20 cellular contexts compared by ENCODE assay signal in genomic region chr7:88985309-88985708, GRCh38.
DNase-seq lines count a peak whose midpoint lies in the region; ATAC-seq, FAIRE-seq and TF ChIP-seq lines count a peak whose summit lies in the region.
"Had no signal": no experiment of that assay in that cellular context is flagged by ENCODE, and none has a peak within 500 bp of the region (broad histone marks: within the 10 kb centered on the region; RNA-seq: fewer than 3 reads in every experiment).

No MANE protein-coding gene starts in this region.

- no peaks in the 10 kb centered on the region for H3F3A ChIP-seq in SU-DHL-6 (ENCODE audit: insufficient read depth)
- H3F3A ChIP-seq in neural progenitor cell (ENCODE audit: low read depth), result no peaks in the 10 kb centered on the region

- H3K9ac ChIP-seq in SU-DHL-6 (ENCODE audit: low read length) (no peak overlapping the region), endodermal cell (ENCODE audit: extremely low read depth, low read length, poor library complexity, severe bottlenecking) (no peak overlapping the region), neural progenitor cell (no peak overlapping the region)
- H3K9ac ChIP-seq: BLaER1 treated with 17β-estradiol and CSF1 and Interleukin-3, amounts not matched to agents 10 nM and 100 nM had no signal

- H3K4me3 ChIP-seq in SU-DHL-6 (ENCODE audit: insufficient read depth, low read length, poor library complexity, severe bottlenecking) (no peak overlapping the region), endodermal cell (ENCODE audit: low read length) (no peak overlapping the region), neural progenitor cell (no peak overlapping the region)
- H3K4me3 ChIP-seq: BLaER1 treated with 17β-estradiol and CSF1 and Interleukin-3, amounts not matched to agents 10 nM and 100 nM; GM12878 had no signal

- no peaks in the 10 kb centered on the region for H3K9me2 ChIP-seq in SU-DHL-6 (replicated peaks; ENCODE audit: insufficient read depth, low read length)

- no peak overlapping the region for H3K4me3 Mint-ChIP-seq in endodermal cell
- no peak overlapping the region for H3K4me3 Mint-ChIP-seq in neural progenitor cell
- H3K4me3 Mint-ChIP-seq in activated T-cell treated with anti-CD3 and anti-CD28 coated beads, Interleukin-2, amount 50 U/mL, for 72 hours, result no peak overlapping the region
- H3K4me3 Mint-ChIP-seq in T-helper 17 cell, result no peak overlapping the region
- H3K4me3 Mint-ChIP-seq: B cell; CD8-positive, alpha-beta T cell; HFFc6 had no signal

- no peak for ATAC-seq in activated T-cell treated with anti-CD3 and anti-CD28 coated beads, Interleukin-2, amount 50 U/mL, for 72 hours (replicated peaks in 1 of 2)
- no peak for ATAC-seq in T-helper 17 cell
- ATAC-seq: CD8-positive, alpha-beta T cell; GM12878; HCT116 had no signal

- DNase-seq in endodermal cell (peak; percentile 44), neural progenitor cell (ENCODE audit: low spot score) (peak; percentile 43), GM12892 (ENCODE audit: insufficient read length) (no peak), T-helper 17 cell (no peak)
- DNase-seq in activated T-cell treated with anti-CD3 and anti-CD28 coated beads, Interleukin-2, amount 50 U/mL, for 72 hours, result no peak
- DNase-seq: CD8-positive, alpha-beta T cell; DMS 273 treated with DMSO at 0.1 percent for 48 hours; DMS53; DND-41; EL; HFFc6; IMR-90 had no signal

- H3K4me1 Mint-ChIP-seq in endodermal cell, result peaks cover 44% of the 10 kb centered on the region
- peaks cover 3% of the 10 kb centered on the region for H3K4me1 Mint-ChIP-seq in neural progenitor cell
- H3K4me1 Mint-ChIP-seq in activated T-cell treated with anti-CD3 and anti-CD28 coated beads, Interleukin-2, amount 50 U/mL, for 72 hours (ENCODE audit: low read depth), result no peaks in the 10 kb centered on the region
- H3K4me1 Mint-ChIP-seq in T-helper 17 cell, result no peaks in the 10 kb centered on the region
- H3K4me1 Mint-ChIP-seq: B cell had no signal

- TF ChIP-seq CTCF in SU-DHL-6 (IDR thresholded peaks at IDR 0.05; ENCODE audit: insufficient read depth, low read length, poor library complexity, severe bottlenecking) (no peak), endodermal cell (conservative IDR thresholded peaks at IDR 0.05) (no peak), neural progenitor cell (IDR thresholded peaks at IDR 0.05) (no peak)

- H3K4me1 ChIP-seq in endodermal cell (ENCODE audit: control insufficient read depth, insufficient read depth, low read length) (peaks cover 3% of the 10 kb centered on the region), neural progenitor cell (peaks cover 22% of the 10 kb centered on the region)
- H3K4me1 ChIP-seq: BLaER1 treated with 17β-estradiol and CSF1 and Interleukin-3, amounts not matched to agents 10 nM and 100 nM had no signal

- H3K27ac Mint-ChIP-seq in endodermal cell, result no peak overlapping the region
- H3K27ac Mint-ChIP-seq in neural progenitor cell, result no peak overlapping the region
- no peak overlapping the region for H3K27ac Mint-ChIP-seq in activated T-cell treated with anti-CD3 and anti-CD28 coated beads, Interleukin-2, amount 50 U/mL, for 72 hours
- H3K27ac Mint-ChIP-seq in T-helper 17 cell, result no peak overlapping the region
- H3K27ac Mint-ChIP-seq: B cell; CD8-positive, alpha-beta T cell; HFFc6 had no signal

- H3K79me2 ChIP-seq in SU-DHL-6 (ENCODE audit: insufficient read depth, low read length) (no peaks in the 10 kb centered on the region), neural progenitor cell (ENCODE audit: low read depth) (no peaks in the 10 kb centered on the region)

- FAIRE-seq in GM12892 (lab: Jason Lieb, UNC), result no peak
- FAIRE-seq: GM12878, GM19239, H54, HTR-8/SVneo had no signal

- 83% methylated on average over 5 of the region's 5 CpGs; no CpG with 5 or more reads in 1 of the 2 experiments for WGBS in endodermal cell (ENCODE audit: insufficient coverage in 1 of 2, insufficient read length in 1 of 2), 2 experiments

- no peak for TF ChIP-seq POLR2A in GM12892 (IDR thresholded peaks at IDR 0.05; ENCODE audit: low read depth, low read length)

- H3K9me3 ChIP-seq in SU-DHL-6 (ENCODE audit: insufficient read depth, low read length), result no peaks in the 10 kb centered on the region
- no peaks in the 10 kb centered on the region for H3K9me3 ChIP-seq in endodermal cell (ENCODE audit: control insufficient read depth, low read length)
- H3K9me3 ChIP-seq in neural progenitor cell (ENCODE audit: low read depth), result no peaks in the 10 kb centered on the region
- H3K9me3 ChIP-seq in T-helper 17 cell (ENCODE audit: control insufficient read depth, low read length, poor library complexity, severe bottlenecking), result no peaks in the 10 kb centered on the region
- H3K9me3 ChIP-seq: BLaER1 treated with 17β-estradiol and CSF1 and Interleukin-3, amounts not matched to agents 10 nM and 100 nM had no signal

- H3K36me3 Mint-ChIP-seq in endodermal cell (ENCODE audit: low read depth) (no peaks in the 10 kb centered on the region), neural progenitor cell (no peaks in the 10 kb centered on the region), T-helper 17 cell (ENCODE audit: low read depth) (no peaks in the 10 kb centered on the region)
- H3K36me3 Mint-ChIP-seq in activated T-cell treated with anti-CD3 and anti-CD28 coated beads, Interleukin-2, amount 50 U/mL, for 72 hours (ENCODE audit: insufficient read depth in 2 of 2), result no peaks in the 10 kb centered on the region
- H3K36me3 Mint-ChIP-seq: CD8-positive, alpha-beta T cell had no signal

- H3K36me3 ChIP-seq in SU-DHL-6 (ENCODE audit: low read length) (no peaks in the 10 kb centered on the region; the same call in 1 of the 2 replicates), endodermal cell (ENCODE audit: control insufficient read depth, insufficient read depth, low read length) (no peaks in the 10 kb centered on the region), neural progenitor cell (no peaks in the 10 kb centered on the region)
- H3K36me3 ChIP-seq: BLaER1 treated with 17β-estradiol and CSF1 and Interleukin-3, amounts not matched to agents 10 nM and 100 nM had no signal

- H2AFZ ChIP-seq in SU-DHL-6 (ENCODE audit: low read depth, low read length, severe bottlenecking) (peak overlapping the region; percentile 52), neural progenitor cell (replicated peaks) (no peak overlapping the region)

- peaks cover 3% of the 10 kb centered on the region for H3K9me3 Mint-ChIP-seq in endodermal cell
- no peaks in the 10 kb centered on the region for H3K9me3 Mint-ChIP-seq in neural progenitor cell
- peaks cover 1 to 2% of the 10 kb centered on the region in 2 donors for H3K9me3 Mint-ChIP-seq in activated T-cell treated with anti-CD3 and anti-CD28 coated beads, Interleukin-2, amount 50 U/mL, for 72 hours
- H3K9me3 Mint-ChIP-seq: CD8-positive, alpha-beta T cell had no signal

- H3K27me3 ChIP-seq in SU-DHL-6 (ENCODE audit: low read length), result no peaks in the 10 kb centered on the region
- no peaks in the 10 kb centered on the region for H3K27me3 ChIP-seq in endodermal cell (ENCODE audit: control insufficient read depth, insufficient read depth, low read length, poor library complexity, severe bottlenecking)
- no peaks in the 10 kb centered on the region for H3K27me3 ChIP-seq in neural progenitor cell
- H3K27me3 ChIP-seq: BLaER1 treated with 17β-estradiol and CSF1 and Interleukin-3, amounts not matched to agents 10 nM and 100 nM had no signal

- H3K27me3 Mint-ChIP-seq in endodermal cell (ENCODE audit: insufficient read depth), result no peaks in the 10 kb centered on the region
- no peaks in the 10 kb centered on the region for H3K27me3 Mint-ChIP-seq in neural progenitor cell (ENCODE audit: insufficient read depth, low read depth)
- peaks cover 5% of the 10 kb centered on the region for H3K27me3 Mint-ChIP-seq in activated T-cell treated with anti-CD3 and anti-CD28 coated beads, Interleukin-2, amount 50 U/mL, for 72 hours (ENCODE audit: low read depth)
- H3K27me3 Mint-ChIP-seq in T-helper 17 cell, result no peaks in the 10 kb centered on the region
- H3K27me3 Mint-ChIP-seq: B cell had no signal

- H3K27ac ChIP-seq in SU-DHL-6 (ENCODE audit: low read depth, low read length) (no peak overlapping the region), endodermal cell (ENCODE audit: low read depth, low read length) (no peak overlapping the region), neural progenitor cell (no peak overlapping the region)
- H3K27ac ChIP-seq: BLaER1 treated with 17β-estradiol and CSF1 and Interleukin-3, amounts not matched to agents 10 nM and 100 nM had no signal

- H4K20me1 ChIP-seq in SU-DHL-6 (ENCODE audit: low read depth, low read length) (no peaks in the 10 kb centered on the region), neural progenitor cell (ENCODE audit: low read depth) (no peaks in the 10 kb centered on the region)
- H4K20me1 ChIP-seq: BLaER1 treated with 17β-estradiol and CSF1 and Interleukin-3, amounts not matched to agents 10 nM and 100 nM had no signal

- H3K4me2 ChIP-seq in SU-DHL-6 (ENCODE audit: low read depth, low read length, poor library complexity, severe bottlenecking), result no peak overlapping the region
- H3K4me2 ChIP-seq in neural progenitor cell, result peak overlapping the region; percentile 23
- H3K4me2 ChIP-seq: BLaER1 treated with 17β-estradiol and CSF1 and Interleukin-3, amounts not matched to agents 10 nM and 100 nM had no signal

Comparison
In these comparisons a context has a peak if more than half of its experiments do, and no peak if none do; other contexts are left out.
1. DNase-seq: peak in endodermal cell (single experiment) and neural progenitor cell (single experiment); none in GM12892 (single experiment), activated T-cell treated with anti-CD3 and anti-CD28 coated beads, Interleukin-2, amount 50 U/mL, for 72 hours (0 of 2) and T-helper 17 cell (0 of 3).